ENCODE assay signal across 2 cellular contexts in the genomic region with DNA sequence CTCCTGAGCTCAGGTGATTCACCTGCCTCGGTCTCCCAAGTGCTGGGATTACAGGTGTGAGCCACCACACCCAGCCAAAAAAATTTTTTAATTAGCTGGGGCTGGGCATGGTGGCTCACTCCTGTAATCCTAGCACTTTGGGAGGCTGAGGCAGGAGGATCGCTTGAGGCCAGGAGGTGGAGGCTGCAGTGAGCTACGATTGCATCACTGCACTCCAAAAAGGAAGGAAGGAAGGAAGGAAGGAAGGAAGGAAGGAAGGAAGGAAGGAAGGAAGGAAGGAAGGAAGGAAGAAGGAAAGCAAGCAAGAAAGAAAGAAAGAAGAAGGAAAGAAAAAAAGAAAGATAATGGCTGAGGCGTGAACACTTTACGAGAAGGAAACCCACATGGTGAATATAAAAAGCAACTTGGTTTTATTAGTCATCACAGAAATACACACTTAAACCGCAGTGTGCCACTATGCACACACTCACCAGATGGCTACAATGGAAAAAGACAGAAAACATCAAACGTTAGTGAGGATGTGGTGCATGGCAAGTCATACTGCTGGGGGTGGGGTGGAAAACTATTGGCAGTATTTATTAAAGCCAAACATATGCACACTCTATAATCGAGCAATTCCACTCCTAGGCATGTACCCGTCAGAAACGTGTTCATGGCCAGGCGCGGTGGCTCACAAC.
TF ChIP-seq lines count a peak whose summit lies in the region.

No MANE protein-coding gene starts in this region.

TF ChIP-seq in WTC11, 78 proteins besides CTCF, POLR2A, EP300 and RAD21 (continued from another document):
- TF ChIP-seq PRRX2 (CRISPR knock-in tag; IDR thresholded peaks at IDR 0.05): no peak
- TF ChIP-seq, protein P1, sequence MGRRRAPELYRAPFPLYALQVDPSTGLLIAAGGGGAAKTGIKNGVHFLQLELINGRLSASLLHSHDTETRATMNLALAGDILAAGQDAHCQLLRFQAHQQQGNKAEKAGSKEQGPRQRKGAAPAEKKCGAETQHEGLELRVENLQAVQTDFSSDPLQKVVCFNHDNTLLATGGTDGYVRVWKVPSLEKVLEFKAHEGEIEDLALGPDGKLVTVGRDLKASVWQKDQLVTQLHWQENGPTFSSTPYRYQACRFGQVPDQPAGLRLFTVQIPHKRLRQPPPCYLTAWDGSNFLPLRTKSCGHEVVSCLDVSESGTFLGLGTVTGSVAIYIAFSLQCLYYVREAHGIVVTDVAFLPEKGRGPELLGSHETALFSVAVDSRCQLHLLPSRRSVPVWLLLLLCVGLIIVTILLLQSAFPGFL (CRISPR knock-in tag; IDR thresholded peaks at IDR 0.05; ENCODE audit: borderline replicate concordance): no peak
- TF ChIP-seq ZNF671 (CRISPR knock-in tag; IDR thresholded peaks at IDR 0.05): no peak
- no peak for TF ChIP-seq RELA (CRISPR knock-in tag; IDR thresholded peaks at IDR 0.05; ENCODE audit: borderline replicate concordance)

TF ChIP-seq in GM23338, 12 proteins besides CTCF, POLR2A, EP300 and RAD21 (continued from another document):
- TF ChIP-seq ZNF462 (CRISPR knock-in tag; IDR thresholded peaks at IDR 0.05) (no peak), POLR2AphosphoS5 (IDR thresholded peaks at IDR 0.05; ENCODE audit: low read depth) (no peak), EZH2phosphoT487 (IDR thresholded peaks at IDR 0.05; ENCODE audit: unreplicated experiment) (no peak), CREB1 (CRISPR knock-in tag; IDR thresholded peaks at IDR 0.05; ENCODE audit: low read depth) (no peak), JUNB (IDR thresholded peaks at IDR 0.05; ENCODE audit: unreplicated experiment) (no peak), ZNF331 (CRISPR knock-in tag; IDR thresholded peaks at IDR 0.05; ENCODE audit: low read depth) (no peak), ETS1 (IDR thresholded peaks at IDR 0.05) (no peak), STAT1 (IDR thresholded peaks at IDR 0.05; ENCODE audit: unreplicated experiment) (no peak), EZH2 (IDR thresholded peaks at IDR 0.05; ENCODE audit: low read depth, unreplicated experiment) (no peak)
- TF ChIP-seq, protein P2, sequence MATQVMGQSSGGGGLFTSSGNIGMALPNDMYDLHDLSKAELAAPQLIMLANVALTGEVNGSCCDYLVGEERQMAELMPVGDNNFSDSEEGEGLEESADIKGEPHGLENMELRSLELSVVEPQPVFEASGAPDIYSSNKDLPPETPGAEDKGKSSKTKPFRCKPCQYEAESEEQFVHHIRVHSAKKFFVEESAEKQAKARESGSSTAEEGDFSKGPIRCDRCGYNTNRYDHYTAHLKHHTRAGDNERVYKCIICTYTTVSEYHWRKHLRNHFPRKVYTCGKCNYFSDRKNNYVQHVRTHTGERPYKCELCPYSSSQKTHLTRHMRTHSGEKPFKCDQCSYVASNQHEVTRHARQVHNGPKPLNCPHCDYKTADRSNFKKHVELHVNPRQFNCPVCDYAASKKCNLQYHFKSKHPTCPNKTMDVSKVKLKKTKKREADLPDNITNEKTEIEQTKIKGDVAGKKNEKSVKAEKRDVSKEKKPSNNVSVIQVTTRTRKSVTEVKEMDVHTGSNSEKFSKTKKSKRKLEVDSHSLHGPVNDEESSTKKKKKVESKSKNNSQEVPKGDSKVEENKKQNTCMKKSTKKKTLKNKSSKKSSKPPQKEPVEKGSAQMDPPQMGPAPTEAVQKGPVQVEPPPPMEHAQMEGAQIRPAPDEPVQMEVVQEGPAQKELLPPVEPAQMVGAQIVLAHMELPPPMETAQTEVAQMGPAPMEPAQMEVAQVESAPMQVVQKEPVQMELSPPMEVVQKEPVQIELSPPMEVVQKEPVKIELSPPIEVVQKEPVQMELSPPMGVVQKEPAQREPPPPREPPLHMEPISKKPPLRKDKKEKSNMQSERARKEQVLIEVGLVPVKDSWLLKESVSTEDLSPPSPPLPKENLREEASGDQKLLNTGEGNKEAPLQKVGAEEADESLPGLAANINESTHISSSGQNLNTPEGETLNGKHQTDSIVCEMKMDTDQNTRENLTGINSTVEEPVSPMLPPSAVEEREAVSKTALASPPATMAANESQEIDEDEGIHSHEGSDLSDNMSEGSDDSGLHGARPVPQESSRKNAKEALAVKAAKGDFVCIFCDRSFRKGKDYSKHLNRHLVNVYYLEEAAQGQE (IDR thresholded peaks at IDR 0.05; ENCODE audit: unreplicated experiment): no peak
